ENCODE assay signal across 2 cellular contexts in genomic region chr21:26572026-26572425, GRCh38.
TF ChIP-seq lines count a peak whose summit lies in the region.

No MANE protein-coding gene starts in this region.

TF ChIP-seq in neural cell, 6 proteins besides CTCF, POLR2A, EP300 and RAD21 (continued from another document):
- no peak for TF ChIP-seq REST (IDR thresholded peaks at IDR 0.05; ENCODE audit: borderline replicate concordance)
- no peak for TF ChIP-seq POLR2AphosphoS5 (IDR thresholded peaks at IDR 0.05)
- no peak for TF ChIP-seq MXI1 (conservative IDR thresholded peaks at IDR 0.05; ENCODE audit: poor library complexity, severe bottlenecking)
- TF ChIP-seq SMC3 (conservative IDR thresholded peaks at IDR 0.05; ENCODE audit: poor library complexity): no peak
- TF ChIP-seq TAF1 (IDR thresholded peaks at IDR 0.05; ENCODE audit: low read depth): no peak

TF ChIP-seq in SK-N-SH, 30 proteins besides CTCF, POLR2A, EP300 and RAD21 (continued from another document):
- TF ChIP-seq, protein P1, sequence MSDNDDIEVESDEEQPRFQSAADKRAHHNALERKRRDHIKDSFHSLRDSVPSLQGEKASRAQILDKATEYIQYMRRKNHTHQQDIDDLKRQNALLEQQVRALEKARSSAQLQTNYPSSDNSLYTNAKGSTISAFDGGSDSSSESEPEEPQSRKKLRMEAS (IDR thresholded peaks at IDR 0.05; ENCODE audit: low read depth): no peak
- no peak for TF ChIP-seq NFIC (IDR thresholded peaks at IDR 0.05; ENCODE audit: borderline replicate concordance)
- TF ChIP-seq TEAD4 (IDR thresholded peaks at IDR 0.05; ENCODE audit: borderline replicate concordance, insufficient read depth): no peak
- TF ChIP-seq CHD2 (IDR thresholded peaks at IDR 0.05; ENCODE audit: low read length, partially characterized antibody): no peak
- TF ChIP-seq, protein P2, sequence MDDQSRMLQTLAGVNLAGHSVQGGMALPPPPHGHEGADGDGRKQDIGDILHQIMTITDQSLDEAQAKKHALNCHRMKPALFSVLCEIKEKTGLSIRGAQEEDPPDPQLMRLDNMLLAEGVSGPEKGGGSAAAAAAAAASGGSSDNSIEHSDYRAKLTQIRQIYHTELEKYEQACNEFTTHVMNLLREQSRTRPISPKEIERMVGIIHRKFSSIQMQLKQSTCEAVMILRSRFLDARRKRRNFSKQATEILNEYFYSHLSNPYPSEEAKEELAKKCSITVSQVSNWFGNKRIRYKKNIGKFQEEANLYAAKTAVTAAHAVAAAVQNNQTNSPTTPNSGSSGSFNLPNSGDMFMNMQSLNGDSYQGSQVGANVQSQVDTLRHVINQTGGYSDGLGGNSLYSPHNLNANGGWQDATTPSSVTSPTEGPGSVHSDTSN (IDR thresholded peaks at IDR 0.05): no peak
- no peak for TF ChIP-seq GATA2 (CRISPR knock-in tag; IDR thresholded peaks at IDR 0.05)
- no peak for TF ChIP-seq TAF1 (IDR thresholded peaks at IDR 0.05; ENCODE audit: borderline replicate concordance, low read depth, low read length)
- TF ChIP-seq MEF2A (IDR thresholded peaks at IDR 0.05; ENCODE audit: borderline replicate concordance, low read depth): no peak
- no peak for TF ChIP-seq NRF1 (IDR thresholded peaks at IDR 0.05; ENCODE audit: low read depth, low read length)
- TF ChIP-seq RXRA (IDR thresholded peaks at IDR 0.05; ENCODE audit: borderline replicate concordance, low read depth): no peak
- TF ChIP-seq YY1 (IDR thresholded peaks at IDR 0.05; ENCODE audit: low read depth): no peak
